Comparison of ENCODE assay signal across 9 cellular contexts in genomic region chr19:46951236-46951986, GRCh38.
DNase-seq lines count a peak whose midpoint lies in the region; ATAC-seq and TF ChIP-seq lines count a peak whose summit lies in the region.
"Had no signal": no experiment of that assay in that cellular context is flagged by ENCODE, and none has a peak within 500 bp of the region (broad histone marks: within the 10 kb centered on the region; RNA-seq: fewer than 3 reads in every experiment).

No MANE protein-coding gene starts in this region.

- H3K4me3 Mint-ChIP-seq in type B pancreatic cell: peak overlapping the region; percentile 20
- H3K4me3 Mint-ChIP-seq: memory B cell had no signal

- no peak for TF ChIP-seq CTCF in RWPE2 (IDR thresholded peaks at IDR 0.05; ENCODE audit: poor library complexity, severe bottlenecking)
- TF ChIP-seq CTCF in type B pancreatic cell (conservative IDR thresholded peaks at IDR 0.05): no peak

- no peaks in the 10 kb centered on the region for H3K27me3 Mint-ChIP-seq in type B pancreatic cell
- H3K27me3 Mint-ChIP-seq: memory B cell had no signal

- H3K36me3 ChIP-seq in RWPE2 (ENCODE audit: low read depth): peaks cover 25% of the 10 kb centered on the region

- peaks cover 5% of the 10 kb centered on the region for H3K9me3 Mint-ChIP-seq in type B pancreatic cell
- H3K9me3 Mint-ChIP-seq: memory B cell had no signal

- intact Hi-C loops in left ventricle myocardium superior (cut with micrococcal nuclease): no loop called here

- peaks cover 40% of the 10 kb centered on the region for H3K4me1 ChIP-seq in RWPE2 (ENCODE audit: insufficient read depth, poor library complexity, severe bottlenecking)

- H3K4me3 ChIP-seq in RWPE2 (ENCODE audit: severe bottlenecking): no peak overlapping the region

- H3K4me1 Mint-ChIP-seq in type B pancreatic cell (ENCODE audit: unreplicated experiment): peaks cover 53% of the 10 kb centered on the region

- H3K27me3 ChIP-seq in RWPE2 (ENCODE audit: insufficient read depth, poor library complexity, severe bottlenecking): no peaks in the 10 kb centered on the region

- ATAC-seq in RWPE2 (ENCODE audit: low read depth): peak; percentile 87
- ATAC-seq in left ventricle myocardium superior: peak; percentile 49
- no peak for ATAC-seq in HG03565 (IDR thresholded peaks at IDR 0.05; ENCODE audit: unreplicated experiment)

- peak overlapping the region; percentile 83 for H3K27ac ChIP-seq in RWPE2 (ENCODE audit: poor library complexity, severe bottlenecking)

- peak overlapping the region; percentile 81 for H3K27ac Mint-ChIP-seq in type B pancreatic cell
- H3K27ac Mint-ChIP-seq: memory B cell had no signal

- peaks cover 28% of the 10 kb centered on the region for H3K36me3 Mint-ChIP-seq in type B pancreatic cell

- no peaks in the 10 kb centered on the region for H3K9me3 ChIP-seq in RWPE2 (ENCODE audit: severe bottlenecking)

- peak; percentile 36 for DNase-seq in stimulated activated CD4-positive, alpha-beta T cell treated with anti-CD3 and anti-CD28 coated beads, Interleukin-15, amount 100 ng/mL, for 24 hours
- DNase-seq in stimulated activated CD4-positive, alpha-beta T cell treated with anti-CD3 and anti-CD28 coated beads, Interleukin-4, amount 100 ng/mL, for 4 hours: no peak
- peak; percentile 83 for DNase-seq in RWPE2 (ENCODE audit: low spot score)
- no peak for DNase-seq in left ventricle myocardium superior
- DNase-seq in type B pancreatic cell (ENCODE audit: extremely low spot score, unreplicated experiment): no peak
- no peak for DNase-seq in iPS-NIHi11 (ENCODE audit: low spot score)
- no peak for DNase-seq in NOMO-1 (lab: John Stamatoyannopoulos, UW; ENCODE audit: unreplicated experiment in 2 of 2)

Comparison
In these comparisons a context has a peak if more than half of its experiments do, and no peak if none do; other contexts are left out.
1. DNase-seq: peak in stimulated activated CD4-positive, alpha-beta T cell treated with anti-CD3 and anti-CD28 coated beads, Interleukin-15, amount 100 ng/mL, for 24 hours (single experiment) and RWPE2 (single experiment); none in stimulated activated CD4-positive, alpha-beta T cell treated with anti-CD3 and anti-CD28 coated beads, Interleukin-4, amount 100 ng/mL, for 4 hours (0 of 2), left ventricle myocardium superior (single experiment), type B pancreatic cell (single experiment), iPS-NIHi11 (single experiment) and NOMO-1 (0 of 2).